Comparison of ENCODE assay signal across 1 cellular context in genomic region chr12:65740873-65741600, GRCh38.
A peak's percentile ranks its signal among the peaks of the same experiment; 100 is the strongest.
TF ChIP-seq lines count a peak whose summit lies in the region.

No MANE protein-coding gene starts in this region.

TF ChIP-seq in HepG2, 621 proteins besides CTCF, POLR2A, EP300 and RAD21 (continued from another document and continues in another):
- TF ChIP-seq TFE3 (CRISPR knock-in tag; IDR thresholded peaks at IDR 0.05) (no peak), ZNF713 (CRISPR knock-in tag; IDR thresholded peaks at IDR 0.05) (no peak), LBX2 (CRISPR knock-in tag; IDR thresholded peaks at IDR 0.05; ENCODE audit: borderline replicate concordance) (no peak), FIP1L1 (IDR thresholded peaks at IDR 0.05; ENCODE audit: borderline replicate concordance, insufficient read depth, low read depth, low read length) (no peak), CCDC6 (CRISPR knock-in tag; IDR thresholded peaks at IDR 0.05) (no peak), ARNTL (CRISPR knock-in tag; IDR thresholded peaks at IDR 0.05) (0 out of 2 replicates have a peak, but pooled peaks have one; percentile 32), SIN3A (IDR thresholded peaks at IDR 0.05; ENCODE audit: borderline replicate concordance, low read depth, low read length) (no peak), ZSCAN31 (CRISPR knock-in tag; IDR thresholded peaks at IDR 0.05; ENCODE audit: low read depth) (no peak), ZNF749 (CRISPR knock-in tag; IDR thresholded peaks at IDR 0.05; ENCODE audit: borderline replicate concordance) (no peak), MAFG (CRISPR knock-in tag; IDR thresholded peaks at IDR 0.05) (no peak), GLMP (CRISPR knock-in tag; IDR thresholded peaks at IDR 0.05; ENCODE audit: borderline replicate concordance) (no peak), KDM5A (IDR thresholded peaks at IDR 0.05; ENCODE audit: borderline replicate concordance, low read length) (no peak), SOX6 (IDR thresholded peaks at IDR 0.05) (no peak), SOX6 (CRISPR knock-in tag; IDR thresholded peaks at IDR 0.05) (0 out of 2 replicates have a peak, but pooled peaks have one; percentile 20), ZNF34 (CRISPR knock-in tag; IDR thresholded peaks at IDR 0.05; ENCODE audit: borderline replicate concordance) (no peak), CC2D1A (CRISPR knock-in tag; IDR thresholded peaks at IDR 0.05) (no peak), KAT8 (CRISPR knock-in tag; IDR thresholded peaks at IDR 0.05) (no peak), GTF2F1 (IDR thresholded peaks at IDR 0.05; ENCODE audit: low read length) (no peak), ZFP41 (CRISPR knock-in tag; IDR thresholded peaks at IDR 0.05; ENCODE audit: borderline replicate concordance) (no peak), SYNCRIP (IDR thresholded peaks at IDR 0.05; ENCODE audit: insufficient read depth, low read depth, low read length) (no peak), SKIL (CRISPR knock-in tag; IDR thresholded peaks at IDR 0.05; ENCODE audit: borderline replicate concordance) (no peak), TBX3 (IDR thresholded peaks at IDR 0.05; ENCODE audit: borderline replicate concordance) (no peak), ZNF597 (CRISPR knock-in tag; IDR thresholded peaks at IDR 0.05) (no peak), HIC2 (CRISPR knock-in tag; IDR thresholded peaks at IDR 0.05; ENCODE audit: low read depth) (no peak), IRF2 (CRISPR knock-in tag; IDR thresholded peaks at IDR 0.05) (no peak), IRX3 (CRISPR knock-in tag; IDR thresholded peaks at IDR 0.05; ENCODE audit: borderline replicate concordance, low read depth) (no peak), ZNF775 (CRISPR knock-in tag; IDR thresholded peaks at IDR 0.05; ENCODE audit: borderline replicate concordance) (no peak), ZBTB4 (CRISPR knock-in tag; IDR thresholded peaks at IDR 0.05; ENCODE audit: borderline replicate concordance) (no peak), SP4 (CRISPR knock-in tag; IDR thresholded peaks at IDR 0.05) (peak; percentile 19; the same call in 1 of the 2 replicates), ZNF547 (CRISPR knock-in tag; IDR thresholded peaks at IDR 0.05) (no peak), KLF15 (CRISPR knock-in tag; IDR thresholded peaks at IDR 0.05; ENCODE audit: borderline replicate concordance) (no peak), POLR2G (IDR thresholded peaks at IDR 0.05; ENCODE audit: low read depth, low read length) (0 out of 2 replicates have a peak, but pooled peaks have one; percentile 28), PRDM15 (CRISPR knock-in tag; IDR thresholded peaks at IDR 0.05) (no peak), ZFP91 (CRISPR knock-in tag; IDR thresholded peaks at IDR 0.05; ENCODE audit: borderline replicate concordance) (no peak; the same call in 1 of the 2 replicates), ZNF44 (CRISPR knock-in tag; IDR thresholded peaks at IDR 0.05) (no peak), ZNF362 (CRISPR knock-in tag; IDR thresholded peaks at IDR 0.05; ENCODE audit: borderline replicate concordance) (no peak), RXRB (CRISPR knock-in tag; IDR thresholded peaks at IDR 0.05; ENCODE audit: borderline replicate concordance) (no peak), ZNF335 (CRISPR knock-in tag; IDR thresholded peaks at IDR 0.05) (no peak), ZNF562 (CRISPR knock-in tag; IDR thresholded peaks at IDR 0.05; ENCODE audit: borderline replicate concordance) (no peak), GMEB1 (CRISPR knock-in tag; IDR thresholded peaks at IDR 0.05; ENCODE audit: borderline replicate concordance) (no peak), ZNF589 (CRISPR knock-in tag; conservative IDR thresholded peaks at IDR 0.05) (no peak)
